Comparison of ENCODE assay signal across 1 cellular context in genomic region chr17:57830880-57831279, GRCh38.
TF ChIP-seq lines count a peak whose summit lies in the region.

No MANE protein-coding gene starts in this region.

TF ChIP-seq in IMR-90, 13 proteins besides CTCF, POLR2A, EP300 and RAD21 (continued from another document):
- TF ChIP-seq FOS (IDR thresholded peaks at IDR 0.05; ENCODE audit: low read depth, low read length) (no peak), CHD1 (IDR thresholded peaks at IDR 0.05; ENCODE audit: low read depth, low read length) (no peak), USF2 (IDR thresholded peaks at IDR 0.05; ENCODE audit: low read depth, low read length) (no peak), BHLHE40 (IDR thresholded peaks at IDR 0.05; ENCODE audit: low read depth, low read length) (no peak), RCOR1 (IDR thresholded peaks at IDR 0.05; ENCODE audit: insufficient replicate concordance, low read length) (no peak)
TF ChIP-seq in IMR-90: peak in this region for 0.
